Comparison of ENCODE assay signal across 1 cellular context in genomic region chr3:138653567-138653966, GRCh38.
A peak's percentile ranks its signal among the peaks of the same experiment; 100 is the strongest.
TF ChIP-seq lines count a peak whose summit lies in the region.

No MANE protein-coding gene starts in this region.

TF ChIP-seq in K562, 482 proteins besides CTCF, POLR2A, EP300 and RAD21 (continued from another document):
- TF ChIP-seq CUX1 (CRISPR knock-in tag; IDR thresholded peaks at IDR 0.05) (no peak), SRSF7 (optimal IDR thresholded peaks at IDR 0.05; ENCODE audit: low read depth, low read length) (no peak), ID3 (CRISPR knock-in tag; IDR thresholded peaks at IDR 0.05) (no peak), ID3 (tag; IDR thresholded peaks at IDR 0.05) (no peak), MTA2 (IDR thresholded peaks at IDR 0.05; ENCODE audit: low read depth) (no peak), HLTF (IDR thresholded peaks at IDR 0.05) (no peak), SMC3 (conservative IDR thresholded peaks at IDR 0.05; ENCODE audit: insufficient read depth, low read depth, low read length) (no peak), ZNF253 (CRISPR knock-in tag; conservative IDR thresholded peaks at IDR 0.05) (no peak), CBX1 (IDR thresholded peaks at IDR 0.05; ENCODE audit: low read depth) (no peak), MED1 (CRISPR knock-in tag; IDR thresholded peaks at IDR 0.05; ENCODE audit: borderline replicate concordance) (no peak), SMAD1 (IDR thresholded peaks at IDR 0.05; ENCODE audit: low read depth, low read length, partially characterized antibody) (peak; percentile 81), ZNF282 (CRISPR knock-in tag; IDR thresholded peaks at IDR 0.05) (no peak), FOXJ2 (tag; IDR thresholded peaks at IDR 0.05) (no peak), NFIC (IDR thresholded peaks at IDR 0.05) (peak; percentile 99), RBM14 (IDR thresholded peaks at IDR 0.05; ENCODE audit: borderline replicate concordance, insufficient read depth, low read depth, low read length) (no peak)
